Comparison of ENCODE assay signal across 20 cellular contexts in the genomic region with DNA sequence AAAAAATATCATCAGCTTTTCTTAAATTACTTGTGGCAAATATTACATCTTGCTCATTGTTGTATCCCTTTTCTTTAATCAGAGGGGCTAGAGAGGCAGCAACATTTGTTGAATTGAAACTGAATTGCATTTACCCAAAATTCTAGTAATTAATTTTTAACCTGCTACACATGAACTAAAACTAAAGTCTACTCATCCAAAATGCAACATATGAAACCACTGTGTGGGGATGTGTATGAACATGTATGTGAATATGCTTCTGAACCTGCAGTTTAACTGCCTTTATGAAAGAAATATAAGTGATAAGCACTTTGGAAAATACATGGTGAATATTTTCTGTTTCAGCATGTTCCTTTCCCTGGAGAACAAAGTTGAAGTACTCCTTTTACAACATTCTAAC.
DNase-seq lines count a peak whose midpoint lies in the region; ATAC-seq and TF ChIP-seq lines count a peak whose summit lies in the region.
"Had no signal": no experiment of that assay in that cellular context is flagged by ENCODE, and none has a peak within 500 bp of the region (broad histone marks: within the 10 kb centered on the region; RNA-seq: fewer than 3 reads in every experiment).

No MANE protein-coding gene starts in this region.

- H3K9me3 Mint-ChIP-seq in WTC11: no peaks in the 10 kb centered on the region
- H3K9me3 Mint-ChIP-seq: CD4-positive, alpha-beta T cell; CD8-positive, alpha-beta T cell had no signal

- 0 out of 2 replicates have a peak overlapping the region, but pooled peaks have one; percentile 33 for H3K27ac Mint-ChIP-seq in WTC11
- H3K27ac Mint-ChIP-seq: B cell; CD4-positive, alpha-beta T cell; CD8-positive, alpha-beta T cell had no signal

- no peaks in the 10 kb centered on the region for H3K36me3 Mint-ChIP-seq in WTC11
- H3K36me3 Mint-ChIP-seq: CD8-positive, alpha-beta T cell had no signal

- no peak overlapping the region for H3K27ac ChIP-seq in substantia nigra (ENCODE audit: low read depth, low read length, poor library complexity, severe bottlenecking)
- H3K27ac ChIP-seq: 22Rv1; A549; BLaER1 treated with 17β-estradiol and CSF1 and Interleukin-3, amounts not matched to agents 10 nM and 100 nM; C4-2B had no signal

- peak; percentile 2 for DNase-seq in RPMI8226
- no peak for DNase-seq in WTC11 (ENCODE audit: low spot score)
- no peak for DNase-seq in inferior parietal cortex (ENCODE audit: extremely low spot score)
- no peak for DNase-seq in substantia nigra (lab: John Stamatoyannopoulos, UW)
- no peak for DNase-seq in activated CD4-positive, alpha-beta T cell treated with anti-CD3 and anti-CD28 coated beads, Interleukin-2, amount 50 U/mL, for 1 hour
- DNase-seq: AML-193; Caco-2; Calu3; CD4-positive, alpha-beta T cell; CD8-positive, alpha-beta T cell; DMS79 treated with DMSO at 0.1 percent for 48 hours; GF-D8 had no signal

- no peak overlapping the region for H3K4me3 Mint-ChIP-seq in WTC11
- H3K4me3 Mint-ChIP-seq: B cell; CD4-positive, alpha-beta T cell; CD8-positive, alpha-beta T cell had no signal

- 0 out of 2 replicates have a peak, but pooled peaks cover 3% of the 10 kb centered on the region for H3K4me1 Mint-ChIP-seq in WTC11
- H3K4me1 Mint-ChIP-seq: B cell had no signal

- no peaks in the 10 kb centered on the region for H3K27me3 Mint-ChIP-seq in WTC11 (ENCODE audit: low read depth)
- H3K27me3 Mint-ChIP-seq: B cell; CD4-positive, alpha-beta T cell had no signal

- POLR2A ChIA-PET in WTC11 (lab: Charles Lee): no interaction called here

- no peak for TF ChIP-seq CTCF in WTC11 (IDR thresholded peaks at IDR 0.05)

- CTCF ChIA-PET in WTC11 (lab: Charles Lee): no interaction called here

- ATAC-seq in GM18508 (IDR thresholded peaks at IDR 0.05; ENCODE audit: insufficient read depth, unreplicated experiment) (peak; percentile 43), GM18907 (IDR thresholded peaks at IDR 0.05; ENCODE audit: unreplicated experiment) (peak; percentile 69), WTC11 (no peak), HG02571 (IDR thresholded peaks at IDR 0.05; ENCODE audit: unreplicated experiment) (no peak)
- ATAC-seq: A549; CD8-positive, alpha-beta T cell had no signal

TF ChIP-seq in WTC11, 78 proteins besides CTCF, POLR2A, EP300 and RAD21 (continues in another document):
- TF ChIP-seq, protein P1, sequence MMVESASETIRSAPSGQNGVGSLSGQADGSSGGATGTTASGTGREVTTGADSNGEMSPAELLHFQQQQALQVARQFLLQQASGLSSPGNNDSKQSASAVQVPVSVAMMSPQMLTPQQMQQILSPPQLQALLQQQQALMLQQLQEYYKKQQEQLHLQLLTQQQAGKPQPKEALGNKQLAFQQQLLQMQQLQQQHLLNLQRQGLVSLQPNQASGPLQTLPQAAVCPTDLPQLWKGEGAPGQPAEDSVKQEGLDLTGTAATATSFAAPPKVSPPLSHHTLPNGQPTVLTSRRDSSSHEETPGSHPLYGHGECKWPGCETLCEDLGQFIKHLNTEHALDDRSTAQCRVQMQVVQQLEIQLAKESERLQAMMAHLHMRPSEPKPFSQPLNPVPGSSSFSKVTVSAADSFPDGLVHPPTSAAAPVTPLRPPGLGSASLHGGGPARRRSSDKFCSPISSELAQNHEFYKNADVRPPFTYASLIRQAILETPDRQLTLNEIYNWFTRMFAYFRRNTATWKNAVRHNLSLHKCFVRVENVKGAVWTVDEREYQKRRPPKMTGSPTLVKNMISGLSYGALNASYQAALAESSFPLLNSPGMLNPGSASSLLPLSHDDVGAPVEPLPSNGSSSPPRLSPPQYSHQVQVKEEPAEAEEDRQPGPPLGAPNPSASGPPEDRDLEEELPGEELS (CRISPR knock-in tag; IDR thresholded peaks at IDR 0.05): no peak
- TF ChIP-seq CBFB (CRISPR knock-in tag; IDR thresholded peaks at IDR 0.05; ENCODE audit: low read depth) (no peak), ATF6 (CRISPR knock-in tag; IDR thresholded peaks at IDR 0.05) (no peak), TP53 (CRISPR knock-in tag; IDR thresholded peaks at IDR 0.05) (no peak), ZNF425 (CRISPR knock-in tag; conservative IDR thresholded peaks at IDR 0.05) (no peak), CREB1 (CRISPR knock-in tag; IDR thresholded peaks at IDR 0.05) (no peak), NFYB (CRISPR knock-in tag; conservative IDR thresholded peaks at IDR 0.05; ENCODE audit: low read depth) (no peak), E2F4 (CRISPR knock-in tag; IDR thresholded peaks at IDR 0.05; ENCODE audit: borderline replicate concordance, low read depth) (no peak), ATF1 (CRISPR knock-in tag; IDR thresholded peaks at IDR 0.05) (no peak)
- TF ChIP-seq, protein P2, sequence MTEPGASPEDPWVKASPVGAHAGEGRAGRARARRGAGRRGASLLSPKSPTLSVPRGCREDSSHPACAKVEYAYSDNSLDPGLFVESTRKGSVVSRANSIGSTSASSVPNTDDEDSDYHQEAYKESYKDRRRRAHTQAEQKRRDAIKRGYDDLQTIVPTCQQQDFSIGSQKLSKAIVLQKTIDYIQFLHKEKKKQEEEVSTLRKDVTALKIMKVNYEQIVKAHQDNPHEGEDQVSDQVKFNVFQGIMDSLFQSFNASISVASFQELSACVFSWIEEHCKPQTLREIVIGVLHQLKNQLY (CRISPR knock-in tag; IDR thresholded peaks at IDR 0.05): no peak
- TF ChIP-seq, protein P3, sequence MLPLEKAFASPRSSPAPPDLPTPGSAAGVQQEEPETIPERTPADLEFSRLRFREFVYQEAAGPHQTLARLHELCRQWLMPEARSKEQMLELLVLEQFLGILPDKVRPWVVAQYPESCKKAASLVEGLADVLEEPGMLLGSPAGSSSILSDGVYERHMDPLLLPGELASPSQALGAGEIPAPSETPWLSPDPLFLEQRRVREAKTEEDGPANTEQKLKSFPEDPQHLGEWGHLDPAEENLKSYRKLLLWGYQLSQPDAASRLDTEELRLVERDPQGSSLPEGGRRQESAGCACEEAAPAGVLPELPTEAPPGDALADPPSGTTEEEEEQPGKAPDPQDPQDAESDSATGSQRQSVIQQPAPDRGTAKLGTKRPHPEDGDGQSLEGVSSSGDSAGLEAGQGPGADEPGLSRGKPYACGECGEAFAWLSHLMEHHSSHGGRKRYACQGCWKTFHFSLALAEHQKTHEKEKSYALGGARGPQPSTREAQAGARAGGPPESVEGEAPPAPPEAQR (CRISPR knock-in tag; IDR thresholded peaks at IDR 0.05): no peak
- TF ChIP-seq, protein P4, sequence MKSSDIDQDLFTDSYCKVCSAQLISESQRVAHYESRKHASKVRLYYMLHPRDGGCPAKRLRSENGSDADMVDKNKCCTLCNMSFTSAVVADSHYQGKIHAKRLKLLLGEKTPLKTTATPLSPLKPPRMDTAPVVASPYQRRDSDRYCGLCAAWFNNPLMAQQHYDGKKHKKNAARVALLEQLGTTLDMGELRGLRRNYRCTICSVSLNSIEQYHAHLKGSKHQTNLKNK (CRISPR knock-in tag; IDR thresholded peaks at IDR 0.05): no peak
- TF ChIP-seq, protein P5, sequence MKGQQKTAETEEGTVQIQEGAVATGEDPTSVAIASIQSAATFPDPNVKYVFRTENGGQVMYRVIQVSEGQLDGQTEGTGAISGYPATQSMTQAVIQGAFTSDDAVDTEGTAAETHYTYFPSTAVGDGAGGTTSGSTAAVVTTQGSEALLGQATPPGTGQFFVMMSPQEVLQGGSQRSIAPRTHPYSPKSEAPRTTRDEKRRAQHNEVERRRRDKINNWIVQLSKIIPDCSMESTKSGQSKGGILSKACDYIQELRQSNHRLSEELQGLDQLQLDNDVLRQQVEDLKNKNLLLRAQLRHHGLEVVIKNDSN (CRISPR knock-in tag; IDR thresholded peaks at IDR 0.05): no peak

Comparison
In these comparisons a context has a peak if more than half of its experiments do, and no peak if none do; other contexts are left out.
1. ATAC-seq: peak in GM18508 (single experiment) and GM18907 (single experiment); none in WTC11 (single experiment) and HG02571 (single experiment).